ENCODE assay signal across 23 cellular contexts in the genomic region with DNA sequence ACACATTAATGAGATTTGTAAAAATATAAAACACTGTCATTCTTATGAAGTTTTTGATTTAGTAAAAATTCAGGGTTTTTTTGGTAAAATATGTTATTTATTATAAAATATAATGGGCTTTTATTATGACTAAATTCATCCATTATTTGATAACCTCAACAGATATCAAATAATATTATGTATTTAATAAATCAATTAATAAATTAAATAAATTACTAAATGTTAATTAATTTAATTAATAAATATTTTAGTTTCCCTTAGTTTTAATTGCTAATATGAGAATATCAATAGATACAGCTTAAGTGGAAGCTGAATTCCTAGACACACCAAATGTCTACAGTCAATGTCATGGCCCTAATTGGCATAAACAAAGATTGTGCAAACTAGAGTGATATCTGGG.
DNase-seq lines count a peak whose midpoint lies in the region; ATAC-seq, FAIRE-seq and TF ChIP-seq lines count a peak whose summit lies in the region.
"Had no signal": no experiment of that assay in that cellular context is flagged by ENCODE, and none has a peak within 500 bp of the region (broad histone marks: within the 10 kb centered on the region; RNA-seq: fewer than 3 reads in every experiment).

No MANE protein-coding gene starts in this region.

- no peaks in the 10 kb centered on the region for H3K9me3 ChIP-seq in kidney (ENCODE audit: control insufficient read depth in 1 of 2, low read length in 2 of 2)
- H3K9me3 ChIP-seq: A549; BE2C; BLaER1 treated with 17β-estradiol and CSF1 and Interleukin-3, amounts not matched to agents 10 nM and 100 nM; Caco-2 had no signal

- no peak overlapping the region for H3K9ac ChIP-seq in kidney (ENCODE audit: low read length in 2 of 2)
- H3K9ac ChIP-seq: BLaER1 treated with 17β-estradiol and CSF1 and Interleukin-3, amounts not matched to agents 10 nM and 100 nM had no signal

- intact Hi-C loops in kidney (cut with DNase I) = no loop called here
- intact Hi-C loops in CD14-positive monocyte (cut with micrococcal nuclease) = no loop called here

- H3K27me3 Mint-ChIP-seq in CD14-positive monocyte (ENCODE audit: low read depth in 3 of 3) = no peaks in the 10 kb centered on the region

- no peak for ATAC-seq in stimulated activated effector memory CD8-positive, alpha-beta T cell treated with anti-CD3 and anti-CD28 coated beads, Interleukin-12 subunit alpha, Interleukin-12 subunit beta, amount 100 ng/mL, for 72 hours
- ATAC-seq: A549 had no signal

- in situ Hi-C loops in G401 (cut with HindIII; ENCODE audit: low sequenced_read_pairs) = no loop called here

- no peak overlapping the region for H3K27ac ChIP-seq in kidney (ENCODE audit: low read depth in 2 of 2, low read length in 2 of 2)
- H3K27ac ChIP-seq: 22Rv1; A549; BLaER1 treated with 17β-estradiol and CSF1 and Interleukin-3, amounts not matched to agents 10 nM and 100 nM had no signal

- FAIRE-seq in A204.1 (lab: Jason Lieb, UNC) (peak; percentile 90), TTC549 (lab: Jason Lieb, UNC) (peak; percentile 55), endometrium (lab: Jason Lieb, UNC) (peak; percentile 79), kidney (lab: Jason Lieb, UNC) (peak; percentile 94)
- FAIRE-seq: A549, GM18507, H1 had no signal

- no peak overlapping the region for H3K4me3 Mint-ChIP-seq in stimulated activated effector memory CD8-positive, alpha-beta T cell treated with anti-CD3 and anti-CD28 coated beads, Interleukin-12 subunit alpha, Interleukin-12 subunit beta, amount 100 ng/mL, for 72 hours
- no peak overlapping the region for H3K4me3 Mint-ChIP-seq in CD14-positive monocyte
- H3K4me3 Mint-ChIP-seq: CD4-positive, alpha-beta memory T cell had no signal

- H3K4me3 ChIP-seq in kidney (ENCODE audit: low read length in 2 of 2) = no peak overlapping the region
- H3K4me3 ChIP-seq: A549; BLaER1 treated with 17β-estradiol and CSF1 and Interleukin-3, amounts not matched to agents 10 nM and 100 nM had no signal

- no peaks in the 10 kb centered on the region for H3K4me1 ChIP-seq in kidney (ENCODE audit: control insufficient read depth in 1 of 2, insufficient read depth in 1 of 2, low read depth in 1 of 2, low read length in 2 of 2)
- H3K4me1 ChIP-seq: A549, Caco-2 had no signal

- H3K36me3 ChIP-seq in kidney (ENCODE audit: control insufficient read depth in 1 of 2, insufficient read depth in 2 of 2, low read length in 2 of 2) = no peaks in the 10 kb centered on the region
- H3K36me3 ChIP-seq: BE2C; BLaER1 treated with 17β-estradiol and CSF1 and Interleukin-3, amounts not matched to agents 10 nM and 100 nM had no signal

- no peaks in the 10 kb centered on the region for H3K36me3 Mint-ChIP-seq in stimulated activated effector memory CD8-positive, alpha-beta T cell treated with anti-CD3 and anti-CD28 coated beads, Interleukin-12 subunit alpha, Interleukin-12 subunit beta, amount 100 ng/mL, for 72 hours
- no peaks in the 10 kb centered on the region for H3K36me3 Mint-ChIP-seq in CD14-positive monocyte
- H3K36me3 Mint-ChIP-seq: CD4-positive, alpha-beta memory T cell had no signal

- TF ChIP-seq CTCF in kidney (IDR thresholded peaks at IDR 0.05; ENCODE audit: borderline replicate concordance, extremely low read depth, insufficient read depth) = no peak
- no peak for TF ChIP-seq CTCF in CD14-positive monocyte (IDR thresholded peaks at IDR 0.05)

- no peaks in the 10 kb centered on the region for H3K9me3 Mint-ChIP-seq in stimulated activated effector memory CD8-positive, alpha-beta T cell treated with anti-CD3 and anti-CD28 coated beads, Interleukin-12 subunit alpha, Interleukin-12 subunit beta, amount 100 ng/mL, for 72 hours
- H3K9me3 Mint-ChIP-seq in CD14-positive monocyte = no peaks in the 10 kb centered on the region

- no peak overlapping the region for H3K27ac Mint-ChIP-seq in stimulated activated effector memory CD8-positive, alpha-beta T cell treated with anti-CD3 and anti-CD28 coated beads, Interleukin-12 subunit alpha, Interleukin-12 subunit beta, amount 100 ng/mL, for 72 hours
- H3K27ac Mint-ChIP-seq in CD14-positive monocyte = no peak overlapping the region
- H3K27ac Mint-ChIP-seq: CD4-positive, alpha-beta memory T cell had no signal

- no peaks in the 10 kb centered on the region for H3K4me1 Mint-ChIP-seq in stimulated activated effector memory CD8-positive, alpha-beta T cell treated with anti-CD3 and anti-CD28 coated beads, Interleukin-12 subunit alpha, Interleukin-12 subunit beta, amount 100 ng/mL, for 72 hours
- no peaks in the 10 kb centered on the region for H3K4me1 Mint-ChIP-seq in CD14-positive monocyte
- H3K4me1 Mint-ChIP-seq: CD4-positive, alpha-beta memory T cell had no signal

- DNase-seq in kidney (no peak), G401 (ENCODE audit: low spot score) (no peak), GOT3 (lab: John Stamatoyannopoulos, UW) (no peak), CD14-positive monocyte (ENCODE audit: low spot score) (no peak)
- DNase-seq in stimulated activated effector memory CD8-positive, alpha-beta T cell treated with anti-CD3 and anti-CD28 coated beads, Interleukin-12 subunit alpha, Interleukin-12 subunit beta, amount 100 ng/mL, for 72 hours (ENCODE audit: low spot score in 2 of 2) = no peak
- DNase-seq: ACHN; AML-193; BE2C; Caco-2; CD4-positive, alpha-beta memory T cell; DMS153; DND-41; GF-D8; H7; HCEC 1CT had no signal
